34 cellular contexts compared by ENCODE assay signal in genomic region chr4:57580710-57581109, GRCh38.
"Had no signal": no experiment of that assay in that cellular context is flagged by ENCODE, and none has a peak within 500 bp of the region (broad histone marks: within the 10 kb centered on the region; RNA-seq: fewer than 3 reads in every experiment).

No MANE protein-coding gene starts in this region.

- H3K36me3 ChIP-seq: adrenal gland, ascending aorta, brain microvascular endothelial cell, breast epithelium, cardiac muscle cell had no signal

- H3K9me3 ChIP-seq: adrenal gland, ascending aorta, body of pancreas had no signal

- H3K4me1 ChIP-seq: adrenal gland, ascending aorta, body of pancreas, breast epithelium had no signal

- DNase-seq: activated effector memory CD4-positive, alpha-beta T cell treated with anti-CD3 and anti-CD28 coated beads, Interleukin-2, amount 50 U/mL, for 16 hours; activated effector memory CD4-positive, alpha-beta T cell treated with Interleukin-2 at 50 U/mL for 16 hours; activated gamma-delta T cell; activated gamma-delta T cell treated with Interleukin-2 at 50 U/mL for 16 hours; activated naive CD4-positive, alpha-beta T cell; activated naive CD4-positive, alpha-beta T cell treated with anti-CD3 and anti-CD28 coated beads for 36 hours; activated naive CD4-positive, alpha-beta T cell treated with anti-CD3 and anti-CD28 coated beads, Interleukin-2, amount 10 ng/mL, durations not matched to agents 7 days and 5 days; activated naive CD4-positive, alpha-beta T cell treated with anti-CD3 and anti-CD28 coated beads, Interleukin-2, amount 50 U/mL, for 16 hours; activated naive CD4-positive, alpha-beta T cell treated with Interleukin-2 at 50 U/mL for 16 hours; activated naive CD8-positive, alpha-beta T cell treated with anti-CD3 and anti-CD28 coated beads for 36 hours; activated naive CD8-positive, alpha-beta T cell treated with anti-CD3 and anti-CD28 coated beads, Interleukin-2, amount 10 ng/mL, durations not matched to agents 7 days and 5 days; activated naive CD8-positive, alpha-beta T cell treated with anti-CD3 and anti-CD28 coated beads, Interleukin-2, amount 50 U/mL, for 24 hours; activated T-cell treated with anti-CD3 and anti-CD28 coated beads, Interleukin-2, amount 50 U/mL, for 1 hour; activated T-cell treated with anti-CD3 and anti-CD28 coated beads, Interleukin-2, amount 50 U/mL, for 24 hours; activated T-cell treated with anti-CD3 and anti-CD28 coated beads, Interleukin-2, amount 50 U/mL, for 4 hours; activated T-cell treated with anti-CD3 and anti-CD28 coated beads, Interleukin-2, amount 50 U/mL, for 48 hours; activated T-cell treated with anti-CD3 and anti-CD28 coated beads, Interleukin-2, amount 50 U/mL, for 72 hours; adrenal gland; amniotic stem cell; amygdala; anterior cingulate cortex; aorta; body of pancreas; brain microvascular endothelial cell; caudate nucleus; central memory CD4-positive, alpha-beta T cell; cerebellar nuclear complex had no signal

- H3K27me3 ChIP-seq: adrenal gland, ascending aorta, body of pancreas, brain microvascular endothelial cell, breast epithelium, cardiac muscle cell had no signal

- H3K4me3 ChIP-seq: adrenal gland, ascending aorta, body of pancreas, breast epithelium, cardiac muscle cell had no signal

- H3K27ac ChIP-seq: adrenal gland, ascending aorta, body of pancreas, brain microvascular endothelial cell, breast epithelium, cardiac muscle cell had no signal

- ATAC-seq: activated naive CD4-positive, alpha-beta T cell treated with anti-CD3 and anti-CD28 coated beads, Interleukin-2, amount 50 U/mL, for 72 hours; activated naive CD8-positive, alpha-beta T cell treated with anti-CD3 and anti-CD28 coated beads, Interleukin-2, amount 50 U/mL, for 24 hours; activated T-cell treated with anti-CD3 and anti-CD28 coated beads, Interleukin-2, amount 50 U/mL, for 4 hours; activated T-cell treated with anti-CD3 and anti-CD28 coated beads, Interleukin-2, amount 50 U/mL, for 72 hours; activated T-helper 17 cell treated with anti-CD3 and anti-CD28 coated beads, Interleukin-2, amount 50 U/mL, for 72 hours; body of pancreas had no signal

- FAIRE-seq: astrocyte, bronchial epithelial cell had no signal
